ENCODE assay signal across 8 cellular contexts in genomic region chr1:40373323-40374283, GRCh38. TPM values are rescaled to one million over a fixed set of nuclear protein-coding genes. Genes with fewer than 3 reads are reported as not detected.
DNase-seq lines count a peak whose midpoint lies in the region; ATAC-seq, FAIRE-seq and TF ChIP-seq lines count a peak whose summit lies in the region.

Gene SMAP2, plus strand, starts transcription at chr1:40373727. Its CDS starts 394 bp downstream, at chr1:40374121.

- TF ChIP-seq CTCF in natural killer cell (IDR thresholded peaks at IDR 0.05): no peak

- TF ChIP-seq POLR2A in H54 (IDR thresholded peaks at IDR 0.05; ENCODE audit: low read depth, low read length) (peak; percentile 86), Raji (IDR thresholded peaks at IDR 0.05; ENCODE audit: insufficient read depth, low read depth, low read length) (peak; percentile 84)

- H3K27me3 Mint-ChIP-seq in natural killer cell (ENCODE audit: low read depth in 2 of 2): no peaks in the 10 kb centered on the region

- no peaks in the 10 kb centered on the region for H3K9me3 Mint-ChIP-seq in natural killer cell

- ATAC-seq in natural killer cell: peak; percentile 85 to 95 (median 91)

- no peak for FAIRE-seq in H54 (lab: Jason Lieb, UNC)

- H3K4me1 Mint-ChIP-seq in natural killer cell: peaks cover 36 to 56% of the 10 kb centered on the region in 2 donors

- intact Hi-C loops in natural killer cell (cut with micrococcal nuclease): loop anchor here (5.0 kb wide), 1 partner anchor 34 kb away; no protein-coding TSS in a partner anchor

- peak within 1 kb of the TSS; percentile 100 for H3K4me3 Mint-ChIP-seq in natural killer cell

- H3K27ac Mint-ChIP-seq in natural killer cell: peak within 1 kb of the TSS; percentile 94 to 98

- DNase-seq in EH (ENCODE audit: low read depth): peak; percentile 96
- peak; percentile 95 for DNase-seq in H54 (ENCODE audit: insufficient read length, low spot score)
- DNase-seq in M059J (ENCODE audit: low read depth): peak; percentile 95
- DNase-seq in activated T-helper 9 cell treated with anti-CD3 and anti-CD28 coated beads, Interleukin-2, amount 50 U/mL, for 16 hours (ENCODE audit: low read depth): peak; percentile 93
- DNase-seq in fibroblast of peridontal ligament (ENCODE audit: extremely low read depth): peak; percentile 88
- DNase-seq in natural killer cell: peak; percentile 91
- DNase-seq in stimulated activated naive CD4-positive, alpha-beta T cell treated with Interleukin-2 at 50 U/mL for 16 hours (lab: John Stamatoyannopoulos, UW): peak; percentile 94

- no peaks in the 10 kb centered on the region for H3K36me3 Mint-ChIP-seq in natural killer cell

RNA-seq across cellular contexts. Expression of gene SMAP2, which starts in this region (rescaled TPM):
- total RNA-seq in M059J (2014; rRNA removed; shearing (Covaris generic)): 33.1 and 35.4 TPM in 2 replicates
- 100 to 1,000 TPM in 2 of 3 donors, 10 to 100 TPM in 1; 95.0 to 136 (median 127) TPM for total RNA-seq in natural killer cell

Comparison
In these comparisons a context has a peak if more than half of its experiments do, and no peak if none do; other contexts are left out.
1. Peak in every context shown above with its lines: DNase-seq and ATAC-seq.